ENCODE assay signal across 24 cellular contexts in the genomic region with DNA sequence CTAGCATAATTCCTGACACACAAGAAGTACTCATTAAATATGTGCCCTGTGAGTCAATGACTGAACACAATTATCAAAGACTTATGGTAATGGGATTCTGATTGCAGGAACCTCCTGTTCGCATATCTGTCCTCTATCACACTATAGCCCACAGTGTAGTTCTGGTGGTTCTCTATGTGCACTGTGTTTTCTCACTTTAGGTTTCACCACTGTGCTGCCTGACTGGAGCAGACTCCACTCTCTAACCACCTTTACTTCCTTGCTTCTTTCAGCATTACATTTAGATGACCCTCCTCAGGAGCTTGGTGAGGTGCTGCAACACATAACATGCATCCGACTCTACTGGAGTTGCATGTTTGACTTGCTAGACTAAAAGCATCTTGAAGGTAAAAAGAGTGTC.
"Had no signal": no experiment of that assay in that cellular context is flagged by ENCODE, and none has a peak within 500 bp of the region (broad histone marks: within the 10 kb centered on the region; RNA-seq: fewer than 3 reads in every experiment).

No MANE protein-coding gene starts in this region.

- H3K4me1 ChIP-seq: colonic mucosa, esophagus squamous epithelium, gastrocnemius medialis, left lung, lower lobe of right lung had no signal

- H3K9me3 Mint-ChIP-seq: endodermal cell, mesothelial cell of epicardium had no signal

- H3K36me3 Mint-ChIP-seq: mesothelial cell of epicardium had no signal

- H3K27ac ChIP-seq: colonic mucosa, epithelial cell of prostate, esophagus squamous epithelium, gastrocnemius medialis, heart right ventricle, left lung, lower lobe of right lung had no signal

- H3K36me3 ChIP-seq: colonic mucosa, esophagus squamous epithelium, gastrocnemius medialis, heart right ventricle, left lung, lower lobe of right lung had no signal

- H3K27me3 ChIP-seq: colonic mucosa, esophagus squamous epithelium, gastrocnemius medialis, heart right ventricle, left lung had no signal

- H3K4me3 Mint-ChIP-seq: dendritic cell treated with granulocyte-macrophage colony-stimulating factor and Interleukin-4, amounts not matched to agents 40 ng/mL and 50 ng/mL, for 4 days; effector memory CD8-positive, alpha-beta T cell; endodermal cell; mesothelial cell of epicardium had no signal

- H3K27ac Mint-ChIP-seq: dendritic cell treated with granulocyte-macrophage colony-stimulating factor and Interleukin-4, amounts not matched to agents 40 ng/mL and 50 ng/mL, for 4 days; effector memory CD8-positive, alpha-beta T cell; endodermal cell; mesothelial cell of epicardium had no signal

- H3K9me3 ChIP-seq: colonic mucosa, esophagus squamous epithelium, gastrocnemius medialis, heart right ventricle, left lung, lower lobe of right lung, mucosa of descending colon had no signal

- ATAC-seq: effector memory CD8-positive, alpha-beta T cell; esophagus mucosa; gastrocnemius medialis; heart right ventricle; left cardiac atrium; left lung; left ventricle myocardium superior; lower lobe of right lung; mucosa of descending colon had no signal

- H3K4me3 ChIP-seq: colonic mucosa, esophagus squamous epithelium, gastrocnemius medialis, heart right ventricle, left lung, lower lobe of right lung, mucosa of descending colon had no signal

- H3K27me3 Mint-ChIP-seq: dendritic cell treated with granulocyte-macrophage colony-stimulating factor and Interleukin-4, amounts not matched to agents 40 ng/mL and 50 ng/mL, for 4 days; effector memory CD8-positive, alpha-beta T cell had no signal

- DNase-seq: colonic mucosa; cortex of kidney; effector CD8-positive, alpha-beta T cell; effector memory CD8-positive, alpha-beta T cell; endodermal cell; erythroblast; esophagus squamous epithelium; foreskin fibroblast; foreskin melanocyte; gastrocnemius medialis; glutamatergic neuron; head of caudate nucleus; heart right ventricle; hippocampal formation; left cardiac atrium; left lung; left ventricle myocardium superior; lower lobe of right lung; mesenchymal stem cell; mucosa of descending colon had no signal
